In genomic region chr12:105470102-105470501, GRCh38 we compare ENCODE assay signal across 1 cellular context.
TF ChIP-seq lines count a peak whose summit lies in the region.

No MANE protein-coding gene starts in this region.

TF ChIP-seq in SK-N-SH treated with all-trans-retinoic acid at 6 μM for 48 hours, 23 proteins besides CTCF, POLR2A, EP300 and RAD21 (continued from another document):
- no peak for TF ChIP-seq PATZ1 (CRISPR knock-in tag; IDR thresholded peaks at IDR 0.05; ENCODE audit: borderline replicate concordance)
- TF ChIP-seq TCF4 (CRISPR knock-in tag; IDR thresholded peaks at IDR 0.05; ENCODE audit: borderline replicate concordance), result no peak
- no peak for TF ChIP-seq CREB5 (CRISPR knock-in tag; IDR thresholded peaks at IDR 0.05; ENCODE audit: low read depth)
- TF ChIP-seq TOX (CRISPR knock-in tag; IDR thresholded peaks at IDR 0.05; ENCODE audit: borderline replicate concordance), result no peak
- no peak for TF ChIP-seq PPARA (CRISPR knock-in tag; IDR thresholded peaks at IDR 0.05; ENCODE audit: borderline replicate concordance)
- no peak for TF ChIP-seq POU6F1 (CRISPR knock-in tag; IDR thresholded peaks at IDR 0.05; ENCODE audit: borderline replicate concordance, low read depth)
- no peak for TF ChIP-seq ZFP30 (CRISPR knock-in tag; IDR thresholded peaks at IDR 0.05)
- TF ChIP-seq ZC3H10 (CRISPR knock-in tag; IDR thresholded peaks at IDR 0.05), result no peak
- TF ChIP-seq OSR1 (CRISPR knock-in tag; IDR thresholded peaks at IDR 0.05), result no peak
- TF ChIP-seq CSDC2 (CRISPR knock-in tag; IDR thresholded peaks at IDR 0.05), result no peak
- TF ChIP-seq CSRNP3 (CRISPR knock-in tag; IDR thresholded peaks at IDR 0.05), result no peak
- no peak for TF ChIP-seq ZNF8 (CRISPR knock-in tag; IDR thresholded peaks at IDR 0.05)
- no peak for TF ChIP-seq ZNF70 (CRISPR knock-in tag; IDR thresholded peaks at IDR 0.05)
- TF ChIP-seq RARB (CRISPR knock-in tag; IDR thresholded peaks at IDR 0.05), result no peak
- TF ChIP-seq ESRRG (CRISPR knock-in tag; IDR thresholded peaks at IDR 0.05), result no peak
